Comparison of ENCODE assay signal across 22 cellular contexts in genomic region chr6:139730340-139730974, GRCh38.
"Had no signal": no experiment of that assay in that cellular context is flagged by ENCODE, and none has a peak within 500 bp of the region (broad histone marks: within the 10 kb centered on the region; RNA-seq: fewer than 3 reads in every experiment).

No MANE protein-coding gene starts in this region.

- H3K36me3 ChIP-seq: ascending aorta, gastrocnemius medialis, thoracic aorta, uterus had no signal

- H3K4me1 ChIP-seq: ascending aorta had no signal

- DNase-seq: activated CD4-positive, alpha-beta T cell treated with anti-CD3 and anti-CD28 coated beads for 4 hours; activated CD4-positive, alpha-beta T cell treated with anti-CD3 and anti-CD28 coated beads, Interleukin-2, amount 50 U/mL, for 4 hours; activated CD4-positive, CD25-positive, alpha-beta regulatory T cell; activated effector memory CD4-positive, alpha-beta T cell treated with Interleukin-2 at 50 U/mL for 16 hours; activated naive CD4-positive, alpha-beta T cell treated with Interleukin-2 at 50 U/mL for 16 hours; dorsolateral prefrontal cortex; effector memory CD4-positive, alpha-beta T cell; gastrocnemius medialis; glutamatergic neuron; islet precursor cell; left colon; midbrain; naive thymus-derived CD4-positive, alpha-beta T cell; nucleus accumbens; right cardiac atrium; stimulated activated CD4-positive, alpha-beta T cell treated with anti-CD3 and anti-CD28 coated beads, Interleukin-15, amount 100 ng/mL, for 24 hours; stimulated activated CD4-positive, alpha-beta T cell treated with anti-CD3 and anti-CD28 coated beads, Interleukin-2, amount 100 ng/mL, for 24 hours; stimulated activated naive CD4-positive, alpha-beta T cell treated with Interleukin-2 at 50 U/mL for 16 hours; uterus had no signal

- H3K4me3 ChIP-seq: ascending aorta, coronary artery, dorsolateral prefrontal cortex, gastrocnemius medialis, thoracic aorta, uterus had no signal

- H3K27ac ChIP-seq: ascending aorta, gastrocnemius medialis, thoracic aorta, uterus had no signal

- H3K27me3 ChIP-seq: ascending aorta, dorsolateral prefrontal cortex, gastrocnemius medialis, uterus had no signal

- H3K9me3 ChIP-seq: ascending aorta, gastrocnemius medialis, thoracic aorta, uterus had no signal

- ATAC-seq: gastrocnemius medialis; left colon; naive thymus-derived CD4-positive, alpha-beta T cell; right cardiac atrium had no signal
